In genomic region chrX:146243071-146243470, GRCh38 we compare ENCODE assay signal across 21 cellular contexts.
DNase-seq lines count a peak whose midpoint lies in the region; ATAC-seq, FAIRE-seq and TF ChIP-seq lines count a peak whose summit lies in the region.
"Had no signal": no experiment of that assay in that cellular context is flagged by ENCODE, and none has a peak within 500 bp of the region (broad histone marks: within the 10 kb centered on the region; RNA-seq: fewer than 3 reads in every experiment).

No MANE protein-coding gene starts in this region.

- H3K27ac Mint-ChIP-seq in activated naive CD4-positive, alpha-beta T cell treated with anti-CD3 and anti-CD28 coated beads, Interleukin-2, amount 50 U/mL, for 72 hours: no peak overlapping the region
- H3K27ac Mint-ChIP-seq in natural killer cell treated with Interleukin-12 subunit alpha and Interleukin-12 subunit beta and Interleukin-15 and Interleukin-18, amount 100 ng/mL, for 72 hours: no peak overlapping the region
- H3K27ac Mint-ChIP-seq: H9, HFFc6 had no signal

- TF ChIP-seq POLR2A in GM12891 (IDR thresholded peaks at IDR 0.05; ENCODE audit: low read depth, low read length): no peak

- no peak for ATAC-seq in activated naive CD4-positive, alpha-beta T cell treated with anti-CD3 and anti-CD28 coated beads, Interleukin-2, amount 50 U/mL, for 72 hours
- no peak for ATAC-seq in natural killer cell treated with Interleukin-12 subunit alpha and Interleukin-12 subunit beta and Interleukin-15 and Interleukin-18, amount 100 ng/mL, for 72 hours

- no peak for FAIRE-seq in GM12891 (lab: Jason Lieb, UNC)

- peaks cover 0 to 5% of the 10 kb centered on the region in 2 donors for H3K27me3 Mint-ChIP-seq in natural killer cell treated with Interleukin-12 subunit alpha and Interleukin-12 subunit beta and Interleukin-15 and Interleukin-18, amount 100 ng/mL, for 72 hours

- TF ChIP-seq CTCF in epithelial cell of proximal tubule (conservative IDR thresholded peaks at IDR 0.05; ENCODE audit: low read depth, low read length): no peak

- H3K4me3 Mint-ChIP-seq in natural killer cell treated with Interleukin-12 subunit alpha and Interleukin-12 subunit beta and Interleukin-15 and Interleukin-18, amount 100 ng/mL, for 72 hours: no peak overlapping the region
- H3K4me3 Mint-ChIP-seq: H9, HFFc6 had no signal

- peaks cover 4 to 5% of the 10 kb centered on the region in 2 donors for H3K9me3 Mint-ChIP-seq in activated naive CD4-positive, alpha-beta T cell treated with anti-CD3 and anti-CD28 coated beads, Interleukin-2, amount 50 U/mL, for 72 hours
- H3K9me3 Mint-ChIP-seq in natural killer cell treated with Interleukin-12 subunit alpha and Interleukin-12 subunit beta and Interleukin-15 and Interleukin-18, amount 100 ng/mL, for 72 hours: peaks cover under 1% of the 10 kb centered on the region

- DNase-seq in H4 (ENCODE audit: low spot score) (peak; percentile 3), RKO (ENCODE audit: low spot score) (peak; percentile 53), epithelial cell of proximal tubule (ENCODE audit: low read depth) (peak; percentile 1), renal cortical epithelial cell (ENCODE audit: low read depth) (peak; percentile 32), GM12891 (ENCODE audit: insufficient read length, low spot score) (no peak)
- no peak for DNase-seq in activated naive CD4-positive, alpha-beta T cell treated with anti-CD3 and anti-CD28 coated beads, Interleukin-2, amount 50 U/mL, for 72 hours (ENCODE audit: low spot score in 2 of 2)
- DNase-seq in natural killer cell treated with Interleukin-12 subunit alpha and Interleukin-12 subunit beta and Interleukin-15 and Interleukin-18, amount 100 ng/mL, for 72 hours (ENCODE audit: low spot score): no peak
- DNase-seq: BE2C, DMS79 treated with DMSO at 0.1 percent for 48 hours, H9, HFFc6, KG1, MV-4-11, NCI-H1105 treated with DMSO at 0.1 percent for 48 hours, NCI-H2029 treated with DMSO at 0.1 percent for 48 hours, NCI-H2171, NCI-H345, NCI-H524 treated with DMSO at 0.1 percent for 48 hours, NCI-H82, OCI-M1, SHP77 had no signal

- H3K4me3 ChIP-seq in epithelial cell of proximal tubule (ENCODE audit: low read depth, low read length): no peak overlapping the region

- no peaks in the 10 kb centered on the region for H3K36me3 Mint-ChIP-seq in activated naive CD4-positive, alpha-beta T cell treated with anti-CD3 and anti-CD28 coated beads, Interleukin-2, amount 50 U/mL, for 72 hours
- H3K36me3 Mint-ChIP-seq in natural killer cell treated with Interleukin-12 subunit alpha and Interleukin-12 subunit beta and Interleukin-15 and Interleukin-18, amount 100 ng/mL, for 72 hours: no peaks in the 10 kb centered on the region

- H3K4me1 Mint-ChIP-seq in natural killer cell treated with Interleukin-12 subunit alpha and Interleukin-12 subunit beta and Interleukin-15 and Interleukin-18, amount 100 ng/mL, for 72 hours (ENCODE audit: low read depth in 2 of 2): no peaks in the 10 kb centered on the region
- H3K4me1 Mint-ChIP-seq: H9 had no signal

TF ChIP-seq in GM12891, 5 proteins besides CTCF, POLR2A, EP300 and RAD21:
- TF ChIP-seq SPI1 (IDR thresholded peaks at IDR 0.05; ENCODE audit: low read depth, low read length): no peak
- no peak for TF ChIP-seq TAF1 (IDR thresholded peaks at IDR 0.05; ENCODE audit: low read depth, low read length)
- TF ChIP-seq POU2F2 (IDR thresholded peaks at IDR 0.05; ENCODE audit: low read depth, low read length): no peak
- TF ChIP-seq PAX5 (IDR thresholded peaks at IDR 0.05; ENCODE audit: insufficient read depth, low read length, severe bottlenecking): no peak
- TF ChIP-seq POLR2AphosphoS5 (IDR thresholded peaks at IDR 0.05; ENCODE audit: low read depth, low read length): no peak

Comparison
In these comparisons a context has a peak if more than half of its experiments do, and no peak if none do; other contexts are left out.
1. DNase-seq: peak in H4 (single experiment), RKO (single experiment), epithelial cell of proximal tubule (single experiment) and renal cortical epithelial cell (single experiment); none in activated naive CD4-positive, alpha-beta T cell treated with anti-CD3 and anti-CD28 coated beads, Interleukin-2, amount 50 U/mL, for 72 hours (0 of 2), natural killer cell treated with Interleukin-12 subunit alpha and Interleukin-12 subunit beta and Interleukin-15 and Interleukin-18, amount 100 ng/mL, for 72 hours (single experiment) and GM12891 (single experiment).